Comparison of ENCODE assay signal across 1 cellular context in the genomic region with DNA sequence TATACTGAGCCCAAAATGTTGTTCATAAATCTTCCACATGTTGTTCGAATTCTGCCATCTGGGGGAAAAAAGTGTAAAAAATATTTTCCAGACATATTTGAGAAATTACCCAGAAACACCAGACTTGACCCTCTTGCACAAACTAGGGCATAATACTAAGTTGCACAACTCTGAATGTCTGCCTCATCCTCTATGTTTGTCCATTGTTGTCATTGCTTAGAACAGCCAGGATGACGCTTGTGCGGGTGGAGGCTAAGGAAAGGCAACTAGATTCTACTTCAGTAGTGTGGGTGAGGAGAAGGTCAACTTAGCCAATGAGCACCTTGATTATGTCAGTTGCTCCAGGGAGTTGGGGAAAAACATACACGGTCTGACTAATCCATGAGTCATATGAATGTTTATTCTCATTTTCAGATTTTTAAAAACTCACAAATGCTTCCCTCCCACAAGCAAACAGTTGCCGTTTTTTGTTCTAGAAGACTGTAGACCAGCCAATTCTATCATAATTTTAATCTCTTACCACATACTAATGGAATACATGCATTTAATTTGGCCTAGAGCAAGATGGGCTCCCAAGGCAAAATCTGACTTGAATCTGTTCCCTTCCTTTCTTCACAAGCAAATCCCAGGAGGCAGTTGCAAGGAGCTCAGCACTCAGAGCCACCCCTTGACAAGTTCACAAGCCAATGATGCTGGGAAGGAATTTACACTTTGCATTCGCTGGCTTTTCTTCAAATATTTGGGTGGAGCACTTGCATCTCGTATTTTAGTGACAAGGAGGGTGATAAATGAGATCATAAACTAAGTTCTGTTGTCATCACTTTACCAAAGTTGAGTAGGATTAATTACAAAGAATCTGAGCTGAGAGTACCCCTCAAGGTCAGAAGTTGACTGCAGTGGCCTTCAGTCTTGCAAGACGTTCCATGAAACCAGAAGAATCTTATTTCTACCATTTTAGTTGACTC.
TF ChIP-seq lines count a peak whose summit lies in the region.

No MANE protein-coding gene starts in this region.

TF ChIP-seq in SK-N-SH treated with all-trans-retinoic acid at 6 μM for 48 hours, 23 proteins besides CTCF, POLR2A, EP300 and RAD21 (continued from another document):
- TF ChIP-seq, protein P1, sequence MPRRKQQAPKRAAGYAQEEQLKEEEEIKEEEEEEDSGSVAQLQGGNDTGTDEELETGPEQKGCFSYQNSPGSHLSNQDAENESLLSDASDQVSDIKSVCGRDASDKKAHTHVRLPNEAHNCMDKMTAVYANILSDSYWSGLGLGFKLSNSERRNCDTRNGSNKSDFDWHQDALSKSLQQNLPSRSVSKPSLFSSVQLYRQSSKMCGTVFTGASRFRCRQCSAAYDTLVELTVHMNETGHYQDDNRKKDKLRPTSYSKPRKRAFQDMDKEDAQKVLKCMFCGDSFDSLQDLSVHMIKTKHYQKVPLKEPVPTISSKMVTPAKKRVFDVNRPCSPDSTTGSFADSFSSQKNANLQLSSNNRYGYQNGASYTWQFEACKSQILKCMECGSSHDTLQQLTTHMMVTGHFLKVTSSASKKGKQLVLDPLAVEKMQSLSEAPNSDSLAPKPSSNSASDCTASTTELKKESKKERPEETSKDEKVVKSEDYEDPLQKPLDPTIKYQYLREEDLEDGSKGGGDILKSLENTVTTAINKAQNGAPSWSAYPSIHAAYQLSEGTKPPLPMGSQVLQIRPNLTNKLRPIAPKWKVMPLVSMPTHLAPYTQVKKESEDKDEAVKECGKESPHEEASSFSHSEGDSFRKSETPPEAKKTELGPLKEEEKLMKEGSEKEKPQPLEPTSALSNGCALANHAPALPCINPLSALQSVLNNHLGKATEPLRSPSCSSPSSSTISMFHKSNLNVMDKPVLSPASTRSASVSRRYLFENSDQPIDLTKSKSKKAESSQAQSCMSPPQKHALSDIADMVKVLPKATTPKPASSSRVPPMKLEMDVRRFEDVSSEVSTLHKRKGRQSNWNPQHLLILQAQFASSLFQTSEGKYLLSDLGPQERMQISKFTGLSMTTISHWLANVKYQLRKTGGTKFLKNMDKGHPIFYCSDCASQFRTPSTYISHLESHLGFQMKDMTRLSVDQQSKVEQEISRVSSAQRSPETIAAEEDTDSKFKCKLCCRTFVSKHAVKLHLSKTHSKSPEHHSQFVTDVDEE (CRISPR knock-in tag; IDR thresholded peaks at IDR 0.05) = no peak
